In the genomic region with DNA sequence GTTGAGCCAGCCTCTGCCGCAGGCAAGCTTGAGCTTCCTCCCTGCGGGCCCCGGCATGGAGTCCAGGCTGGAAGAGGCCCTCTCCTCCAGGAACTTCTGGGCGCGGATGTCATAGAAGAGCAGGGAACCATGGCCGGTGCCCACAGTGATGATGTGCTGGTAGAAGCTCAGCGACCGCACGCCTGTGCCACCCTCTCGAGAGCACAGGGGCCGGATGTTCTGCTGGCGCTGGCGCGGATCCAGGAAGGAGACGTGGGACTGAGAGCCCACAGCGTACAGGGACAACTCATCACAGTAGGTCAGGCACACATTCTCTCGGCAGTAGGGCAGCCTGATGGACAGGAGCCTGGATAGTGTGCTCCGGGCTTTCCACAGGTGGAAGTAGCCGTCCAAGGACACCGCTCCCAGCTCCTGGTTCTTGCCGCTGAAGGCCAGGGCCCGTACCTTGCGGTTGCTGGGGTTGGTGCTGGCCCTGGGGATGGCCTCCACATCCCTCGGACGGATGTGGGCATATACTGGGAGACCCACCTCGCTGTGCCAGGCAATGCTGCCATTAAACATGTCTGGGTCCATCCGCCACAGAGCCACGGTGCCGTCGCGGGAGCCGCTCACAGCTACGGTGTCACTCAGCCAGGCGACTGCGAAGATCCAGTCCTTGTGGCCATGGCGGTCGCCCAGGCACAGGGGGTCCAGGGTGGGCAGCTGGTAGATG, we compare ENCODE assay signal across 18 cellular contexts. TPM values are rescaled to one million over a fixed set of nuclear protein-coding genes. Genes with fewer than 3 reads are reported as not detected.
DNase-seq lines count a peak whose midpoint lies in the region; ATAC-seq and TF ChIP-seq lines count a peak whose summit lies in the region.
"Had no signal": no experiment of that assay in that cellular context is flagged by ENCODE, and none has a peak within 500 bp of the region (broad histone marks: within the 10 kb centered on the region; RNA-seq: fewer than 3 reads in every experiment).

No MANE protein-coding gene starts in this region.

- no peaks in the 10 kb centered on the region for H3K36me3 ChIP-seq in testis (ENCODE audit: low read depth, missing control alignments)
- H3K36me3 ChIP-seq: BLaER1 had no signal

- no peaks in the 10 kb centered on the region for H3K4me1 ChIP-seq in testis
- H3K4me1 ChIP-seq: BLaER1 had no signal

- peak overlapping the region; percentile 44 to 59 for H3K4me3 ChIP-seq in testis
- H3K4me3 ChIP-seq: BLaER1, K562 had no signal

- H3K9me3 Mint-ChIP-seq in brain = no peaks in the 10 kb centered on the region
- H3K9me3 Mint-ChIP-seq in neural crest cell = no peaks in the 10 kb centered on the region

- TF ChIP-seq POLR2A in testis (IDR thresholded peaks at IDR 0.05) = no peak

- H3K27ac ChIP-seq in testis = no peak overlapping the region
- H3K27ac ChIP-seq: BLaER1 had no signal

- H3K27me3 Mint-ChIP-seq in brain = peaks cover 7% of the 10 kb centered on the region
- no peaks in the 10 kb centered on the region for H3K27me3 Mint-ChIP-seq in neural crest cell (ENCODE audit: low read depth)

- intact Hi-C loops in testis (cut with DNase I; ENCODE audit: low total_unique reads) = no loop called here

- H3K9me3 ChIP-seq in testis = no peaks in the 10 kb centered on the region

- DNase-seq in activated gamma-delta T cell (lab: John Stamatoyannopoulos, UW) = peak; percentile 1
- no peak for DNase-seq in activated gamma-delta T cell treated with Interleukin-2 at 50 U/mL for 16 hours
- no peak for DNase-seq in neural crest cell (ENCODE audit: low read depth, low spot score)
- peak; percentile 12 for DNase-seq in testis
- no peak for DNase-seq in NCI-H226
- no peak for DNase-seq in omental fat pad (ENCODE audit: low spot score)
- DNase-seq: CD8-positive, alpha-beta memory T cell; DND-41; GOT3; NCI-H1417 treated with DMSO at 0.1 percent for 48 hours; NCI-H1930; NCI-H2171 treated with DMSO at 0.1 percent for 48 hours; Right ventricle myocardium superior had no signal

- H3K4me3 Mint-ChIP-seq in brain = peak overlapping the region in 4 of 5 experiments; percentile 31 to 66 (median 58)
- peak overlapping the region; percentile 21 for H3K4me3 Mint-ChIP-seq in neural crest cell

- no peak for TF ChIP-seq CTCF in brain (conservative IDR thresholded peaks at IDR 0.05)
- no peak for TF ChIP-seq CTCF in neural crest cell (conservative IDR thresholded peaks at IDR 0.05)
- no peak for TF ChIP-seq CTCF in testis (IDR thresholded peaks at IDR 0.05)
- TF ChIP-seq CTCF in omental fat pad (IDR thresholded peaks at IDR 0.05) = no peak

- H3K27me3 ChIP-seq in testis = no peaks in the 10 kb centered on the region

- no peak overlapping the region for H3K27ac Mint-ChIP-seq in brain
- no peak overlapping the region for H3K27ac Mint-ChIP-seq in neural crest cell (ENCODE audit: unreplicated experiment)
- H3K27ac Mint-ChIP-seq: CD8-positive, alpha-beta memory T cell had no signal

- H3K4me1 Mint-ChIP-seq in brain (no peaks in the 10 kb centered on the region), neural crest cell (no peaks in the 10 kb centered on the region)
- H3K4me1 Mint-ChIP-seq: CD8-positive, alpha-beta memory T cell had no signal

- H3K36me3 Mint-ChIP-seq in brain (no peaks in the 10 kb centered on the region), neural crest cell (ENCODE audit: low read depth) (no peaks in the 10 kb centered on the region)
- H3K36me3 Mint-ChIP-seq: CD8-positive, alpha-beta memory T cell had no signal

- WGBS in testis, 2 donors = 62% methylated on average over 21 of the region's 37 CpGs; no CpG with 5 or more reads in 1 of the 2 donors

- ATAC-seq in GM21825 (IDR thresholded peaks at IDR 0.05; ENCODE audit: unreplicated experiment) = no peak
- ATAC-seq in omental fat pad (ENCODE audit: low FRiP score) = no peak
- ATAC-seq: K562, Panc1 had no signal

RNA-seq across cellular contexts. Expression of gene DCAF12L2, which starts 1.2 kb away (rescaled TPM):
- polyA plus RNA-seq in brain (ENCODE audit: insufficient read depth, low read depth, low replicate concordance) (not detected), testis (ENCODE audit: insufficient read depth, low read depth, low replicate concordance) (17.7 TPM)
- total RNA-seq in neural crest cell (2.9 and 3.3 TPM in 2 replicates), testis (10 to 100 TPM; 37.6 to 64.9 TPM), omental fat pad (under 1 TPM in 1 of 4 donors, not detected in 3; 0.24 TPM)
- total RNA-seq: CD8-positive, alpha-beta memory T cell; K562; Right ventricle myocardium superior had no signal
- polyA plus RNA-seq: CD8-positive, alpha-beta memory T cell; K562 had no signal

Comparison
In these comparisons a context has a peak if more than half of its experiments do, and no peak if none do; other contexts are left out.
1. DNase-seq: peak in activated gamma-delta T cell (single experiment) and testis (single experiment); none in activated gamma-delta T cell treated with Interleukin-2 at 50 U/mL for 16 hours (single experiment), neural crest cell (single experiment), NCI-H226 (single experiment) and omental fat pad (single experiment).